In genomic region chr3:67529337-67529736, GRCh38 we compare ENCODE assay signal across 1 cellular context.
TF ChIP-seq lines count a peak whose summit lies in the region.

No MANE protein-coding gene starts in this region.

TF ChIP-seq in GM23338, 12 proteins besides CTCF, POLR2A, EP300 and RAD21 (continued from another document):
- no peak for TF ChIP-seq ZNF462 (CRISPR knock-in tag; IDR thresholded peaks at IDR 0.05)
- TF ChIP-seq EZH2phosphoT487 (IDR thresholded peaks at IDR 0.05; ENCODE audit: unreplicated experiment), result no peak
- TF ChIP-seq REST (IDR thresholded peaks at IDR 0.05; ENCODE audit: unreplicated experiment), result no peak
- TF ChIP-seq JUNB (IDR thresholded peaks at IDR 0.05; ENCODE audit: unreplicated experiment), result no peak
